1 cellular context compared by ENCODE assay signal in genomic region chr16:29306953-29307597, GRCh38.
TF ChIP-seq lines count a peak whose summit lies in the region.

No MANE protein-coding gene starts in this region.

TF ChIP-seq in IMR-90, 13 proteins besides CTCF, POLR2A, EP300 and RAD21 (continued from another document):
- no peak for TF ChIP-seq SMC3 (IDR thresholded peaks at IDR 0.05; ENCODE audit: low read depth, low read length)
TF ChIP-seq in IMR-90: peak in this region for 0.
